In the genomic region with DNA sequence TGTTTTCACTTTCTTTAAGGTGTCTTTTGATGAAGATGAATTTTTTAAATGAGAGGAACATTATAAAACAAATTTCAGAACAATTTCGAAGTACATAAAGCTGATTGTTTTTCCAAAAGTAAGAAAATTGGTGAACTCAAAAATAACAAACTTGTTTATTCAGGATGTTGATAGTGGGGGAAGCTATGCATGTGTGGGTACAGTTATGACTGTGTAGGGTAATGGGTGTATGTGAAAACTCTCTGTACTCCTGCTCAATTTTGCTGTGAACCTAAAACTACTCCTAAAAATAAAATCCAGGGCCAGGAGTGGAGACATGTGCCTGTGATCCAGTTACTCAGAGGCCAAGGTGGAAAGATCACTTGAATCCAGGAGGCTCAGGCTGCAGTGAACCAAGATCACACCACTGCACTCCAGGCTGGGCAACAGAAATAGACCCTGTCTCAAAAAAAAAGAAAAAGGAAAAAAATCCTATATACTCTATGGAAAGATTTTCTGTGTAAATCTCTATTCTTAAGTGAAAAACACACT, we compare ENCODE assay signal across 1 cellular context.
TF ChIP-seq lines count a peak whose summit lies in the region.

No MANE protein-coding gene starts in this region.

TF ChIP-seq in WTC11, 78 proteins besides CTCF, POLR2A, EP300 and RAD21 (continued from another document):
- TF ChIP-seq SMAD3 (CRISPR knock-in tag; IDR thresholded peaks at IDR 0.05; ENCODE audit: borderline replicate concordance) (no peak), MYBL2 (CRISPR knock-in tag; IDR thresholded peaks at IDR 0.05) (no peak), JUN (CRISPR knock-in tag; IDR thresholded peaks at IDR 0.05) (no peak), ATF1 (CRISPR knock-in tag; IDR thresholded peaks at IDR 0.05) (no peak), ZNF416 (CRISPR knock-in tag; IDR thresholded peaks at IDR 0.05) (no peak), ZNF396 (CRISPR knock-in tag; IDR thresholded peaks at IDR 0.05; ENCODE audit: borderline replicate concordance) (no peak), ZNF317 (CRISPR knock-in tag; IDR thresholded peaks at IDR 0.05; ENCODE audit: borderline replicate concordance, low read depth) (no peak), GRHL2 (CRISPR knock-in tag; IDR thresholded peaks at IDR 0.05; ENCODE audit: insufficient replicate concordance, severe bottlenecking) (no peak), NR1H2 (CRISPR knock-in tag; IDR thresholded peaks at IDR 0.05) (no peak), TP53 (CRISPR knock-in tag; IDR thresholded peaks at IDR 0.05) (no peak), NR2C2 (CRISPR knock-in tag; IDR thresholded peaks at IDR 0.05) (no peak)
- TF ChIP-seq, protein P1, sequence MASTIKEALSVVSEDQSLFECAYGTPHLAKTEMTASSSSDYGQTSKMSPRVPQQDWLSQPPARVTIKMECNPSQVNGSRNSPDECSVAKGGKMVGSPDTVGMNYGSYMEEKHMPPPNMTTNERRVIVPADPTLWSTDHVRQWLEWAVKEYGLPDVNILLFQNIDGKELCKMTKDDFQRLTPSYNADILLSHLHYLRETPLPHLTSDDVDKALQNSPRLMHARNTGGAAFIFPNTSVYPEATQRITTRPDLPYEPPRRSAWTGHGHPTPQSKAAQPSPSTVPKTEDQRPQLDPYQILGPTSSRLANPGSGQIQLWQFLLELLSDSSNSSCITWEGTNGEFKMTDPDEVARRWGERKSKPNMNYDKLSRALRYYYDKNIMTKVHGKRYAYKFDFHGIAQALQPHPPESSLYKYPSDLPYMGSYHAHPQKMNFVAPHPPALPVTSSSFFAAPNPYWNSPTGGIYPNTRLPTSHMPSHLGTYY (CRISPR knock-in tag; IDR thresholded peaks at IDR 0.05): no peak
- TF ChIP-seq, protein P2, sequence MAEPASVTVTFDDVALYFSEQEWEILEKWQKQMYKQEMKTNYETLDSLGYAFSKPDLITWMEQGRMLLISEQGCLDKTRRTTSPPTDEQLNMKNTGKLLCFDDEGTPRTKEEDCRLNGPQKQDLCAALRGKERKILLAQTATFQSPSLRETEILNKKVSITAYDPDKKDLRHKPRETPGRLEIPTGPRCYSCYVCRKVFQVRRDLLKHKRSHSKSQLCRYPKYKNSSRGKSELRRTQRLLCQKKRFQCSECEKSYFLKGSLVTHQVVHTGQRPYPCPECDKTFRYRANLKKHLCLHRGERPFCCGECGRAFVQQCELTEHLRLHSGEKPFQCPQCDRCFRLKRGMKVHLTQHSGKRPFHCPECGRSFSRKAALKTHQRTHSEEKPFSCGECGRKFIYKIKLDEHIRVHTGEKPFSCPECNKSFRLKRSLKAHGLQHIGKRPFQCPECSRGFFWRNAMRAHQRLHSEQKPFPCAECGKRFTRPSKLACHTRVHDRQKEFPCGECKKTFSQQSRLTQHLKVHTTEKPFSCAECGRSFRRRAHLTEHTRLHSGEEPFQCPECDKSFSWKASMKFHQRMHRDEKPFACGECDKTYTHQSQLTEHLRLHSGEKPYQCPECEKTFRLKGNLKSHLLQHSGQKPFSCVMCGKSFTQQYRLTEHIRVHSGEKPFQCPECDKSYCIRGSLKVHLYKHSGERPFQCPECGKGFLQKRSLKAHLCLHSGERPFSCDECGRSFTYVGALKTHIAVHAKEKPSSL (CRISPR knock-in tag; conservative IDR thresholded peaks at IDR 0.05): no peak
- TF ChIP-seq, protein P3, sequence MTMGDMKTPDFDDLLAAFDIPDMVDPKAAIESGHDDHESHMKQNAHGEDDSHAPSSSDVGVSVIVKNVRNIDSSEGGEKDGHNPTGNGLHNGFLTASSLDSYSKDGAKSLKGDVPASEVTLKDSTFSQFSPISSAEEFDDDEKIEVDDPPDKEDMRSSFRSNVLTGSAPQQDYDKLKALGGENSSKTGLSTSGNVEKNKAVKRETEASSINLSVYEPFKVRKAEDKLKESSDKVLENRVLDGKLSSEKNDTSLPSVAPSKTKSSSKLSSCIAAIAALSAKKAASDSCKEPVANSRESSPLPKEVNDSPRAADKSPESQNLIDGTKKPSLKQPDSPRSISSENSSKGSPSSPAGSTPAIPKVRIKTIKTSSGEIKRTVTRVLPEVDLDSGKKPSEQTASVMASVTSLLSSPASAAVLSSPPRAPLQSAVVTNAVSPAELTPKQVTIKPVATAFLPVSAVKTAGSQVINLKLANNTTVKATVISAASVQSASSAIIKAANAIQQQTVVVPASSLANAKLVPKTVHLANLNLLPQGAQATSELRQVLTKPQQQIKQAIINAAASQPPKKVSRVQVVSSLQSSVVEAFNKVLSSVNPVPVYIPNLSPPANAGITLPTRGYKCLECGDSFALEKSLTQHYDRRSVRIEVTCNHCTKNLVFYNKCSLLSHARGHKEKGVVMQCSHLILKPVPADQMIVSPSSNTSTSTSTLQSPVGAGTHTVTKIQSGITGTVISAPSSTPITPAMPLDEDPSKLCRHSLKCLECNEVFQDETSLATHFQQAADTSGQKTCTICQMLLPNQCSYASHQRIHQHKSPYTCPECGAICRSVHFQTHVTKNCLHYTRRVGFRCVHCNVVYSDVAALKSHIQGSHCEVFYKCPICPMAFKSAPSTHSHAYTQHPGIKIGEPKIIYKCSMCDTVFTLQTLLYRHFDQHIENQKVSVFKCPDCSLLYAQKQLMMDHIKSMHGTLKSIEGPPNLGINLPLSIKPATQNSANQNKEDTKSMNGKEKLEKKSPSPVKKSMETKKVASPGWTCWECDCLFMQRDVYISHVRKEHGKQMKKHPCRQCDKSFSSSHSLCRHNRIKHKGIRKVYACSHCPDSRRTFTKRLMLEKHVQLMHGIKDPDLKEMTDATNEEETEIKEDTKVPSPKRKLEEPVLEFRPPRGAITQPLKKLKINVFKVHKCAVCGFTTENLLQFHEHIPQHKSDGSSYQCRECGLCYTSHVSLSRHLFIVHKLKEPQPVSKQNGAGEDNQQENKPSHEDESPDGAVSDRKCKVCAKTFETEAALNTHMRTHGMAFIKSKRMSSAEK (CRISPR knock-in tag; IDR thresholded peaks at IDR 0.05; ENCODE audit: borderline replicate concordance): no peak
- TF ChIP-seq, protein P4, sequence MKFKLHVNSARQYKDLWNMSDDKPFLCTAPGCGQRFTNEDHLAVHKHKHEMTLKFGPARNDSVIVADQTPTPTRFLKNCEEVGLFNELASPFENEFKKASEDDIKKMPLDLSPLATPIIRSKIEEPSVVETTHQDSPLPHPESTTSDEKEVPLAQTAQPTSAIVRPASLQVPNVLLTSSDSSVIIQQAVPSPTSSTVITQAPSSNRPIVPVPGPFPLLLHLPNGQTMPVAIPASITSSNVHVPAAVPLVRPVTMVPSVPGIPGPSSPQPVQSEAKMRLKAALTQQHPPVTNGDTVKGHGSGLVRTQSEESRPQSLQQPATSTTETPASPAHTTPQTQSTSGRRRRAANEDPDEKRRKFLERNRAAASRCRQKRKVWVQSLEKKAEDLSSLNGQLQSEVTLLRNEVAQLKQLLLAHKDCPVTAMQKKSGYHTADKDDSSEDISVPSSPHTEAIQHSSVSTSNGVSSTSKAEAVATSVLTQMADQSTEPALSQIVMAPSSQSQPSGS (CRISPR knock-in tag; IDR thresholded peaks at IDR 0.05; ENCODE audit: borderline replicate concordance, low read depth): no peak
